15 cellular contexts compared by ENCODE assay signal in genomic region chr6:35027807-35028206, GRCh38.
DNase-seq lines count a peak whose midpoint lies in the region; ATAC-seq and TF ChIP-seq lines count a peak whose summit lies in the region.
"Had no signal": no experiment of that assay in that cellular context is flagged by ENCODE, and none has a peak within 500 bp of the region (broad histone marks: within the 10 kb centered on the region; RNA-seq: fewer than 3 reads in every experiment).

No MANE protein-coding gene starts in this region.

- no peak for TF ChIP-seq POLR2A in Peyer's patch (IDR thresholded peaks at IDR 0.05)

- no peak overlapping the region for H3K4me3 ChIP-seq in lung
- no peak overlapping the region for H3K4me3 ChIP-seq in thoracic aorta
- no peak overlapping the region for H3K4me3 ChIP-seq in Peyer's patch
- H3K4me3 ChIP-seq: HAP-1 had no signal

- ATAC-seq in lung (ENCODE audit: insufficient read depth, low FRiP score) = no peak
- ATAC-seq in thoracic aorta (ENCODE audit: insufficient number of reproducible peaks, low FRiP score, low read depth) = no peak
- no peak for ATAC-seq in HG03108 (IDR thresholded peaks at IDR 0.05; ENCODE audit: unreplicated experiment)
- ATAC-seq: T-cell had no signal

- peak; percentile 47 for DNase-seq in NCI-H69 (lab: John Stamatoyannopoulos, UW)
- peak; percentile 76 for DNase-seq in cerebellum (ENCODE audit: low spot score)
- no peak for DNase-seq in lung (ENCODE audit: low spot score)
- DNase-seq in thoracic aorta (ENCODE audit: low spot score) = no peak
- no peak for DNase-seq in RKO (ENCODE audit: low spot score)
- no peak for DNase-seq in NCI-H2171 treated with DMSO at 0.1 percent for 48 hours (lab: John Stamatoyannopoulos, UW)
- no peak for DNase-seq in Peyer's patch
- DNase-seq: activated naive CD4-positive, alpha-beta T cell treated with anti-CD3 and anti-CD28 coated beads for 36 hours; COR-L47; NCI-H187; NCI-H345; T-cell had no signal

- WGBS in lung, 2 donors = 99 to 100% methylated on average over 2 of the region's 2 CpGs

- TF ChIP-seq CTCF in lung (IDR thresholded peaks at IDR 0.05; ENCODE audit: control extremely low read depth, extremely low read depth) = no peak
- TF ChIP-seq CTCF in thoracic aorta (IDR thresholded peaks at IDR 0.05) = no peak
- no peak for TF ChIP-seq CTCF in Peyer's patch (IDR thresholded peaks at IDR 0.05)

- H3K4me1 ChIP-seq in lung (ENCODE audit: control insufficient read depth in 2 of 2, insufficient read depth in 2 of 2, low read length in 2 of 2) (peaks cover 12 to 15% of the 10 kb centered on the region in 2 donors), thoracic aorta (ENCODE audit: control insufficient read depth in 1 of 2, low read depth in 2 of 2) (peaks cover 60 to 94% of the 10 kb centered on the region in 2 donors), Peyer's patch (peaks cover 0 to 50% (median 2%) of the 10 kb centered on the region in 4 donors)

- H3K27ac ChIP-seq in lung (ENCODE audit: low read depth in 1 of 2, low read length in 1 of 2) (peak overlapping the region; percentile 14 to 63), thoracic aorta (peak overlapping the region; percentile 57 to 75), Peyer's patch (peak overlapping the region in 1 of 4 donors; percentile 9)
- H3K27ac ChIP-seq: epithelial cell of prostate had no signal

- H3K27me3 ChIP-seq in lung (ENCODE audit: control insufficient read depth, insufficient read depth) = no peaks in the 10 kb centered on the region
- no peaks in the 10 kb centered on the region for H3K27me3 ChIP-seq in thoracic aorta (replicated peaks; ENCODE audit: insufficient read depth)
- H3K27me3 ChIP-seq in Peyer's patch = no peaks in the 10 kb centered on the region

- H3K36me3 ChIP-seq in lung (ENCODE audit: control insufficient read depth in 2 of 2, insufficient read depth in 2 of 2, low read length in 2 of 2) = peaks cover 0 to 9% of the 10 kb centered on the region in 2 donors
- H3K36me3 ChIP-seq in thoracic aorta = no peaks in the 10 kb centered on the region
- H3K36me3 ChIP-seq in Peyer's patch = peaks cover 0 to 6% (median 0%) of the 10 kb centered on the region in 3 donors
- H3K36me3 ChIP-seq: HAP-1 had no signal

- peaks cover 0 to 2% of the 10 kb centered on the region in 2 donors for H3K9me3 ChIP-seq in lung (ENCODE audit: control insufficient read depth in 2 of 2, insufficient read depth in 1 of 2, low read length in 1 of 2)
- H3K9me3 ChIP-seq in thoracic aorta = no peaks in the 10 kb centered on the region
- no peaks in the 10 kb centered on the region for H3K9me3 ChIP-seq in Peyer's patch
- H3K9me3 ChIP-seq: HAP-1 had no signal

Comparison
In these comparisons a context has a peak if more than half of its experiments do, and no peak if none do; other contexts are left out.
1. DNase-seq: peak in NCI-H69 (single experiment) and cerebellum (single experiment); none in lung (single experiment), thoracic aorta (single experiment), RKO (single experiment), NCI-H2171 treated with DMSO at 0.1 percent for 48 hours (single experiment) and Peyer's patch (0 of 3).